ENCODE assay signal across 21 cellular contexts in genomic region chr2:231521443-231521842, GRCh38. TPM values are rescaled to one million over a fixed set of nuclear protein-coding genes. Genes with fewer than 3 reads are reported as not detected.
"Had no signal": no experiment of that assay in that cellular context is flagged by ENCODE, and none has a peak within 500 bp of the region (broad histone marks: within the 10 kb centered on the region; RNA-seq: fewer than 3 reads in every experiment).

No MANE protein-coding gene starts in this region.

- H3K36me3 Mint-ChIP-seq: brain; naive thymus-derived CD8-positive, alpha-beta T cell; type B pancreatic cell had no signal

- H3K27ac ChIP-seq: coronary artery, esophagus muscularis mucosa, left ventricle myocardium inferior, right atrium auricular region, VCaP had no signal

- H3K27ac Mint-ChIP-seq: activated CD4-positive, alpha-beta memory T cell treated with anti-CD3 and anti-CD28 coated beads, Interleukin-2, amount 10 ng/mL, durations not matched to agents 7 days and 5 days; activated naive CD8-positive, alpha-beta T cell treated with anti-CD3 and anti-CD28 coated beads for 36 hours; brain; progenitor cell of endocrine pancreas; type B pancreatic cell had no signal

- H3K4me3 Mint-ChIP-seq: activated CD4-positive, alpha-beta memory T cell treated with anti-CD3 and anti-CD28 coated beads, Interleukin-2, amount 10 ng/mL, durations not matched to agents 7 days and 5 days; activated naive CD8-positive, alpha-beta T cell treated with anti-CD3 and anti-CD28 coated beads for 36 hours; brain; type B pancreatic cell had no signal

- H3K4me1 ChIP-seq: right atrium auricular region had no signal

- H3K4me3 ChIP-seq: coronary artery, esophagus muscularis mucosa, left ventricle myocardium inferior, right atrium auricular region had no signal

- H3K9me3 Mint-ChIP-seq: activated CD4-positive, alpha-beta memory T cell treated with anti-CD3 and anti-CD28 coated beads, Interleukin-2, amount 10 ng/mL, durations not matched to agents 7 days and 5 days; naive thymus-derived CD8-positive, alpha-beta T cell; type B pancreatic cell had no signal

- DNase-seq: activated CD4-positive, alpha-beta memory T cell treated with anti-CD3 and anti-CD28 coated beads, Interleukin-2, amount 10 ng/mL, durations not matched to agents 7 days and 5 days; activated naive CD8-positive, alpha-beta T cell treated with anti-CD3 and anti-CD28 coated beads for 36 hours; amygdala; central memory CD4-positive, alpha-beta T cell; hippocampal formation; kidney; left ventricle myocardium inferior; naive thymus-derived CD8-positive, alpha-beta T cell; nucleus accumbens; small intestine; stimulated activated CD4-positive, alpha-beta T cell treated with anti-CD3 and anti-CD28 coated beads, Interleukin-4, amount 100 ng/mL, for 4 hours; stimulated activated CD8-positive, alpha-beta memory T cell treated with anti-CD3 and anti-CD28 coated beads, Interleukin-4, amount 100 ng/mL, for 48 hours; stimulated activated naive CD8-positive, alpha-beta T cell treated with anti-CD3 and anti-CD28 coated beads, Interleukin-15, Interleukin-2, amounts not matched to agents 100 U/mL and 50 U/mL, for 24 hours; T1000 had no signal

- ATAC-seq: naive thymus-derived CD8-positive, alpha-beta T cell; stimulated activated naive CD8-positive, alpha-beta T cell treated with anti-CD3 and anti-CD28 coated beads, Interleukin-15, Interleukin-2, amounts not matched to agents 100 U/mL and 50 U/mL, for 24 hours had no signal

- H3K27me3 Mint-ChIP-seq: activated naive CD8-positive, alpha-beta T cell treated with anti-CD3 and anti-CD28 coated beads for 36 hours; naive thymus-derived CD8-positive, alpha-beta T cell; progenitor cell of endocrine pancreas; type B pancreatic cell had no signal

- H3K27me3 ChIP-seq: esophagus muscularis mucosa, right atrium auricular region had no signal

- H3K36me3 ChIP-seq: esophagus muscularis mucosa, left ventricle myocardium inferior, right atrium auricular region had no signal

- H3K4me1 Mint-ChIP-seq: brain had no signal

- H3K9me3 ChIP-seq: esophagus muscularis mucosa, left ventricle myocardium inferior, right atrium auricular region had no signal

RNA-seq across cellular contexts. Expression of gene NMUR1, which starts 8.8 kb away (rescaled TPM):
- total RNA-seq: activated naive CD8-positive, alpha-beta T cell treated with anti-CD3 and anti-CD28 coated beads for 36 hours; progenitor cell of endocrine pancreas had no signal
